ENCODE assay signal across 10 cellular contexts in genomic region chr19:1214862-1215731, GRCh38. TPM values are rescaled to one million over a fixed set of nuclear protein-coding genes. Genes with fewer than 3 reads are reported as not detected.
DNase-seq lines count a peak whose midpoint lies in the region; ATAC-seq, FAIRE-seq and TF ChIP-seq lines count a peak whose summit lies in the region.
"Had no signal": no experiment of that assay in that cellular context is flagged by ENCODE, and none has a peak within 500 bp of the region (broad histone marks: within the 10 kb centered on the region; RNA-seq: fewer than 3 reads in every experiment).

No MANE protein-coding gene starts in this region.

- intact Hi-C loops in uterus (cut with DNase I; ENCODE audit: low total_unique reads), result no loop called here

- no peaks in the 10 kb centered on the region for H3K23me2 ChIP-seq in H1 (ENCODE audit: low read depth, low read length)

- no peak overlapping the region for H4K8ac ChIP-seq in H1 (ENCODE audit: extremely low read depth, insufficient read depth, low read length)

- ATAC-seq in GM21786 (IDR thresholded peaks at IDR 0.05; ENCODE audit: unreplicated experiment) (no peak), GM19324 (IDR thresholded peaks at IDR 0.05; ENCODE audit: low FRiP score, unreplicated experiment) (no peak)

- H3K27me3 Mint-ChIP-seq in T-helper 1 cell treated with Interleukin-12 subunit alpha and Interleukin-12 subunit beta and Interleukin-4 antibody, amounts not matched to agents 30 μg/mL and 1 μg/mL, for 36 hours (ENCODE audit: low read depth), result no peaks in the 10 kb centered on the region

- no peak overlapping the region for H3K14ac ChIP-seq in H1 (ENCODE audit: insufficient read length)

- no peak overlapping the region for H2BK120ac ChIP-seq in H1 (replicated peaks; ENCODE audit: low read depth, low read length)

- H3K4me1 ChIP-seq in H1 (replicated peaks in 1 of 4; ENCODE audit: control insufficient read depth in 3 of 4, insufficient read depth in 4 of 4, low read length in 3 of 4) (peaks cover 0 to 9% (median 7%) of the 10 kb centered on the region in 4 experiments; a peak in 4 of 7 replicates), mucosa of rectum (ENCODE audit: control insufficient read depth in 2 of 2, insufficient read depth in 2 of 2, low read length in 2 of 2) (peaks cover 22 to 25% of the 10 kb centered on the region in 2 donors), uterus (peaks cover 4 to 27% of the 10 kb centered on the region in 2 donors)

- WGBS in H1 (ENCODE audit: extremely low coverage in 1 of 2, insufficient coverage in 1 of 2, insufficient read length in 1 of 2, insufficient replicate concordance in 2 of 2, low coverage in 1 of 2, low lambda C conversion rate in 2 of 2, missing lambda C conversion rate in 1 of 2), 2 experiments, result 92% methylated on average over 26 of the region's 26 CpGs; no CpG with 5 or more reads in 1 of the 2 experiments

- H3K9me3 ChIP-seq in H1 (ENCODE audit: insufficient read depth in 2 of 2, low read depth in 1 of 2, low read length in 1 of 2), result no peaks in the 10 kb centered on the region
- H3K9me3 ChIP-seq in mucosa of rectum (ENCODE audit: control insufficient read depth in 2 of 2, low read length in 2 of 2), result no peaks in the 10 kb centered on the region
- no peaks in the 10 kb centered on the region for H3K9me3 ChIP-seq in uterus

- CTCF ChIA-PET in H1 (lab: Charles Lee; ENCODE audit: partially characterized antibody), result interaction anchor here (0.6 to 6.6 kb wide), 7 partner anchors 7 to 243 kb away, joined by 3 to 56 read pairs (median 4); no protein-coding TSS in a partner anchor

- no peak overlapping the region for H3K23ac ChIP-seq in H1 (ENCODE audit: insufficient read length)

- no peak for FAIRE-seq in H1 (lab: Jason Lieb, UNC)
- FAIRE-seq: A204.1 had no signal

- no peak overlapping the region for H2AFZ ChIP-seq in H1 (ENCODE audit: low read length)

- TF ChIP-seq POLR2A in H1 (IDR thresholded peaks at IDR 0.05; ENCODE audit: control extremely low read depth in 1 of 2, low read depth in 2 of 2, low read length in 2 of 2) (no peak), uterus (IDR thresholded peaks at IDR 0.05) (no peak)

- H3K9ac ChIP-seq in H1 (replicated peaks in 1 of 4; ENCODE audit: extremely low read depth in 1 of 4, low read depth in 3 of 4, low read length in 3 of 4), result peak overlapping the region in 1 of 4 experiments; percentile 32; a peak in 1 of 7 replicates
- H3K9ac ChIP-seq in mucosa of rectum (ENCODE audit: low read depth in 1 of 2, low read length in 2 of 2), result no peak overlapping the region

- H3K27ac ChIP-seq in H1 (ENCODE audit: low read depth, low read length) (no peak overlapping the region; the same call in 1 of the 2 replicates), mucosa of rectum (ENCODE audit: low read depth in 2 of 2, low read length in 2 of 2) (peak overlapping the region; percentile 80 to 90), uterus (peak overlapping the region; percentile 72 to 81)

- no peak overlapping the region for H3K18ac ChIP-seq in H1 (ENCODE audit: extremely low read depth, low read length)

- POLR2A ChIA-PET in H1 (lab: Charles Lee; ENCODE audit: partially characterized antibody), result interaction anchor here (0.6 to 3.3 kb wide), 5 partner anchors 13 to 130 kb away, joined by 3 to 16 read pairs (median 3); no protein-coding TSS in a partner anchor

- peak overlapping the region; percentile 15 for H3K27ac Mint-ChIP-seq in T-helper 1 cell treated with Interleukin-12 subunit alpha and Interleukin-12 subunit beta and Interleukin-4 antibody, amounts not matched to agents 30 μg/mL and 1 μg/mL, for 36 hours

- no peak overlapping the region for H3K56ac ChIP-seq in H1 (replicated peaks; ENCODE audit: insufficient read length, low read depth, low read length)

- H2BK5ac ChIP-seq in H1 (ENCODE audit: low read depth, low read length), result peak overlapping the region; percentile 73; the same call in 1 of the 2 replicates

- no peak overlapping the region for H2BK20ac ChIP-seq in H1 (ENCODE audit: low read length)

- no peak overlapping the region for H2BK12ac ChIP-seq in H1 (ENCODE audit: low read depth, low read length)

- peaks cover 13% of the 10 kb centered on the region for H3K36me3 Mint-ChIP-seq in T-helper 1 cell treated with Interleukin-12 subunit alpha and Interleukin-12 subunit beta and Interleukin-4 antibody, amounts not matched to agents 30 μg/mL and 1 μg/mL, for 36 hours (ENCODE audit: low read depth)

- H3K79me1 ChIP-seq in H1 (ENCODE audit: low read depth, low read length), result peaks cover 21% of the 10 kb centered on the region

- no peak overlapping the region for H4K91ac ChIP-seq in H1 (replicated peaks; ENCODE audit: insufficient read length, low read length)

- no peak for DNase-seq in T-helper 1 cell
- DNase-seq in H1 (ENCODE audit: low read depth in 1 of 2, low spot score in 2 of 2), result no peak
- DNase-seq in uterus, result peak in 1 of 2 donors; percentile 52
- no peak for DNase-seq in NCI-H1092 (lab: John Stamatoyannopoulos, UW)
- DNase-seq: activated gamma-delta T cell treated with Interleukin-2 at 50 U/mL for 16 hours had no signal

- no peak overlapping the region for H3K4me3 ChIP-seq in H1 (ENCODE audit: extremely low read depth in 1 of 4, insufficient read depth in 2 of 4, low read depth in 3 of 4, low read length in 4 of 4)
- H3K4me3 ChIP-seq in mucosa of rectum (ENCODE audit: low read length in 2 of 2), result no peak overlapping the region
- H3K4me3 ChIP-seq in uterus, result no peak overlapping the region

- H2AK5ac ChIP-seq in H1 (ENCODE audit: low read depth, low read length), result no peak overlapping the region

- H3K4me3 Mint-ChIP-seq in T-helper 1 cell treated with Interleukin-12 subunit alpha and Interleukin-12 subunit beta and Interleukin-4 antibody, amounts not matched to agents 30 μg/mL and 1 μg/mL, for 36 hours, result no peak overlapping the region

- H4K20me1 ChIP-seq in H1 (replicated peaks in 1 of 2; ENCODE audit: control insufficient read depth in 1 of 2, insufficient read depth in 2 of 2, low read length in 2 of 2), result peaks cover 33 to 42% of the 10 kb centered on the region in 2 experiments

- peaks cover 16% of the 10 kb centered on the region for H3K4me1 Mint-ChIP-seq in T-helper 1 cell treated with Interleukin-12 subunit alpha and Interleukin-12 subunit beta and Interleukin-4 antibody, amounts not matched to agents 30 μg/mL and 1 μg/mL, for 36 hours (ENCODE audit: low read depth)

- peak in 1 of 3 experiments; percentile 12; a peak in 1 of 4 replicates for TF ChIP-seq CTCF in H1 (IDR thresholded peaks at IDR 0.05; ENCODE audit: control extremely low read depth in 1 of 3, insufficient read depth in 1 of 3, low read depth in 1 of 3, low read length in 3 of 3)
- TF ChIP-seq CTCF in uterus (IDR thresholded peaks at IDR 0.05), result no peak

- H4K5ac ChIP-seq in H1 (ENCODE audit: insufficient read length, low read depth, low read length), result no peak overlapping the region

- no peak overlapping the region for H2BK15ac ChIP-seq in H1 (ENCODE audit: low read length)

- peaks cover 8 to 83% of the 10 kb centered on the region in 2 experiments; a peak in 3 of 4 replicates for H3K79me2 ChIP-seq in H1 (ENCODE audit: control insufficient read depth in 1 of 2, insufficient read depth in 2 of 2, low read length in 2 of 2)

- no peak for TF ChIP-seq RAD21 in H1 (IDR thresholded peaks at IDR 0.05 in 1 of 2, conservative IDR thresholded peaks at IDR 0.05 in 1 of 2; ENCODE audit: low read depth in 2 of 2, low read length in 2 of 2)

- H3K4ac ChIP-seq in H1 (replicated peaks; ENCODE audit: insufficient read length, low read depth, low read length), result no peak overlapping the region

- peaks cover 0 to 3% (median 1%) of the 10 kb centered on the region in 4 experiments; a peak in 2 of 8 replicates for H3K36me3 ChIP-seq in H1 (ENCODE audit: control insufficient read depth in 2 of 4, insufficient read depth in 4 of 4, low read length in 3 of 4)
- H3K36me3 ChIP-seq in mucosa of rectum (ENCODE audit: control insufficient read depth in 2 of 2, insufficient read depth in 2 of 2, low read length in 2 of 2), result peaks cover 0 to 2% of the 10 kb centered on the region in 2 donors
- no peaks in the 10 kb centered on the region for H3K36me3 ChIP-seq in uterus

- TF ChIP-seq EP300 in H1 (IDR thresholded peaks at IDR 0.05; ENCODE audit: borderline replicate concordance in 1 of 2, low read depth in 2 of 2, low read length in 2 of 2), result no peak

- no peaks in the 10 kb centered on the region for H3K27me3 ChIP-seq in H1 (replicated peaks in 1 of 4; ENCODE audit: control insufficient read depth in 3 of 4, extremely low read depth in 1 of 4, insufficient read depth in 3 of 4, low read length in 3 of 4)
- no peaks in the 10 kb centered on the region for H3K27me3 ChIP-seq in mucosa of rectum (ENCODE audit: control insufficient read depth in 2 of 2, insufficient read depth in 2 of 2, low read length in 2 of 2)
- no peaks in the 10 kb centered on the region for H3K27me3 ChIP-seq in uterus

- H3K9me3 Mint-ChIP-seq in T-helper 1 cell treated with Interleukin-12 subunit alpha and Interleukin-12 subunit beta and Interleukin-4 antibody, amounts not matched to agents 30 μg/mL and 1 μg/mL, for 36 hours, result no peaks in the 10 kb centered on the region

- H3K4me2 ChIP-seq in H1 (ENCODE audit: insufficient read depth in 1 of 2, low read depth in 2 of 2, low read length in 2 of 2), result no peak overlapping the region

RNA-seq across cellular contexts. Expression of gene STK11, which starts 9.5 kb away (rescaled TPM):
- 70.7 and 75.2 TPM in 2 replicates for total RNA-seq in H1 (2021; fragmentation: NEBNext Ultra II Directional; extraction: Animal tissue kit (Norgen Biotek cat#: 25700))
- polyA plus RNA-seq in H1 (2011; rRNA removed), result 45.3 and 71.0 TPM in 2 replicates
- 71.1 TPM for polyA plus RNA-seq in H1 (2011; cell fraction: cytosol; rRNA removed)
- 143 TPM for polyA plus RNA-seq in H1 (2011; cell fraction: nucleus; rRNA removed)
- polyA plus RNA-seq in H1 (2012, experiment 1 of 2), result 58.3 to 76.3 TPM (median 64.8 TPM) in 4 replicates
- 55.4 TPM for polyA plus RNA-seq in H1 (2012, experiment 2 of 2)
- polyA plus RNA-seq in H1 (2013, experiment 1 of 2), result 44.0 TPM
- 41.8 TPM for polyA plus RNA-seq in H1 (2013, experiment 2 of 2)
- 22.4 and 26.9 TPM in 2 replicates for polyA minus RNA-seq in H1 (2011; rRNA and poly(A)+ RNA removed)
- 44.5 TPM for polyA minus RNA-seq in H1 (2011; cell fraction: cytosol; rRNA and poly(A)+ RNA removed)
- 46.0 TPM for polyA minus RNA-seq in H1 (2011; cell fraction: nucleus; rRNA and poly(A)+ RNA removed)
- total RNA-seq in uterus, result 10 to 100 TPM; 17.4 to 62.8 (median 43.3) TPM

RNA-seq across cellular contexts. Expression of gene CBARP, which starts 22.7 kb away (rescaled TPM):
- total RNA-seq in H1 (2021; fragmentation: NEBNext Ultra II Directional; extraction: Animal tissue kit (Norgen Biotek cat#: 25700)), result 14.7 and 18.0 TPM in 2 replicates
- polyA plus RNA-seq in H1 (2011; rRNA removed), result 4.9 and 11.6 TPM in 2 replicates
- polyA plus RNA-seq in H1 (2011; cell fraction: cytosol; rRNA removed), result 7.4 TPM
- 39.9 TPM for polyA plus RNA-seq in H1 (2011; cell fraction: nucleus; rRNA removed)
- 4.2 to 12.2 TPM (median 10.1 TPM) in 4 replicates for polyA plus RNA-seq in H1 (2012, experiment 1 of 2)
- 3.2 TPM for polyA plus RNA-seq in H1 (2012, experiment 2 of 2)
- 11.0 TPM for polyA plus RNA-seq in H1 (2013, experiment 1 of 2)
- 9.9 TPM for polyA plus RNA-seq in H1 (2013, experiment 2 of 2)
- polyA minus RNA-seq in H1 (2011; rRNA and poly(A)+ RNA removed), result 2.0 and 2.2 TPM in 2 replicates
- polyA minus RNA-seq in H1 (2011; cell fraction: cytosol; rRNA and poly(A)+ RNA removed), result 8.2 TPM
- polyA minus RNA-seq in H1 (2011; cell fraction: nucleus; rRNA and poly(A)+ RNA removed), result 11.6 TPM
- 1 to 10 TPM in 2 of 4 donors, under 1 TPM in 1, not detected in 1; 0.26 to 1.5 (median 1.0) TPM for total RNA-seq in uterus

RNA-seq across cellular contexts. Expression of gene ATP5F1D, which starts 26.5 kb away (rescaled TPM):
- 174 and 182 TPM in 2 replicates for total RNA-seq in H1 (2021; fragmentation: NEBNext Ultra II Directional; extraction: Animal tissue kit (Norgen Biotek cat#: 25700))
- polyA plus RNA-seq in H1 (2011; rRNA removed), result 249 and 338 TPM in 2 replicates
- polyA plus RNA-seq in H1 (2011; cell fraction: cytosol; rRNA removed), result 142 TPM
- polyA plus RNA-seq in H1 (2011; cell fraction: nucleus; rRNA removed), result 120 TPM
- polyA plus RNA-seq in H1 (2012, experiment 1 of 2), result 87.3 to 189 TPM (median 180 TPM) in 4 replicates
- polyA plus RNA-seq in H1 (2012, experiment 2 of 2), result 328 TPM
- 148 TPM for polyA plus RNA-seq in H1 (2013, experiment 1 of 2)
- polyA plus RNA-seq in H1 (2013, experiment 2 of 2), result 145 TPM
- polyA minus RNA-seq in H1 (2011; rRNA and poly(A)+ RNA removed), result 13.4 and 18.6 TPM in 2 replicates
- polyA minus RNA-seq in H1 (2011; cell fraction: cytosol; rRNA and poly(A)+ RNA removed), result 118 TPM
- polyA minus RNA-seq in H1 (2011; cell fraction: nucleus; rRNA and poly(A)+ RNA removed), result 40.2 TPM
- 100 to 1,000 TPM in 2 of 4 donors, 10 to 100 TPM in 1, 1 to 10 TPM in 1; 4.7 to 164 (median 68.9) TPM for total RNA-seq in uterus

RNA-seq across cellular contexts. Expression of gene MIDN, which starts 33.3 kb away (rescaled TPM):
- total RNA-seq in H1 (2021; fragmentation: NEBNext Ultra II Directional; extraction: Animal tissue kit (Norgen Biotek cat#: 25700)), result 159 and 166 TPM in 2 replicates
- 39.8 and 86.0 TPM in 2 replicates for polyA plus RNA-seq in H1 (2011; rRNA removed)
- 38.5 TPM for polyA plus RNA-seq in H1 (2011; cell fraction: cytosol; rRNA removed)
- 85.2 TPM for polyA plus RNA-seq in H1 (2011; cell fraction: nucleus; rRNA removed)
- 58.2 to 110 TPM (median 92.2 TPM) in 4 replicates for polyA plus RNA-seq in H1 (2012, experiment 1 of 2)
- 90.5 TPM for polyA plus RNA-seq in H1 (2012, experiment 2 of 2)
- 95.6 TPM for polyA plus RNA-seq in H1 (2013, experiment 1 of 2)
- polyA plus RNA-seq in H1 (2013, experiment 2 of 2), result 90.3 TPM
- polyA minus RNA-seq in H1 (2011; rRNA and poly(A)+ RNA removed), result 10.3 and 14.3 TPM in 2 replicates
- polyA minus RNA-seq in H1 (2011; cell fraction: cytosol; rRNA and poly(A)+ RNA removed), result 86.0 TPM
- polyA minus RNA-seq in H1 (2011; cell fraction: nucleus; rRNA and poly(A)+ RNA removed), result 55.2 TPM
- total RNA-seq in uterus, result 100 to 1,000 TPM in 1 of 4 donors, 10 to 100 TPM in 2, under 1 TPM in 1; 0.77 to 108 (median 15.0) TPM

RNA-seq across cellular contexts. Expression of gene SBNO2, which starts 41.0 kb away (rescaled TPM):
- total RNA-seq in H1 (2021; fragmentation: NEBNext Ultra II Directional; extraction: Animal tissue kit (Norgen Biotek cat#: 25700)), result 31.4 and 37.4 TPM in 2 replicates
- 12.2 and 21.3 TPM in 2 replicates for polyA plus RNA-seq in H1 (2011; rRNA removed)
- polyA plus RNA-seq in H1 (2011; cell fraction: cytosol; rRNA removed), result 12.8 TPM
- 67.3 TPM for polyA plus RNA-seq in H1 (2011; cell fraction: nucleus; rRNA removed)
- polyA plus RNA-seq in H1 (2012, experiment 1 of 2), result 21.4 to 33.6 TPM (median 24.5 TPM) in 4 replicates
- polyA plus RNA-seq in H1 (2012, experiment 2 of 2), result 13.6 TPM
- 16.0 TPM for polyA plus RNA-seq in H1 (2013, experiment 1 of 2)
- 14.4 TPM for polyA plus RNA-seq in H1 (2013, experiment 2 of 2)
- polyA minus RNA-seq in H1 (2011; rRNA and poly(A)+ RNA removed), result 10.0 and 10.6 TPM in 2 replicates
- 23.1 TPM for polyA minus RNA-seq in H1 (2011; cell fraction: cytosol; rRNA and poly(A)+ RNA removed)
- 23.4 TPM for polyA minus RNA-seq in H1 (2011; cell fraction: nucleus; rRNA and poly(A)+ RNA removed)
- total RNA-seq in uterus, result 100 to 1,000 TPM in 1 of 4 donors, 10 to 100 TPM in 1, 1 to 10 TPM in 2; 4.4 to 107 (median 10.7) TPM
